28 cellular contexts compared by ENCODE assay signal in genomic region chr7:134030460-134030865, GRCh38.
"Had no signal": no experiment of that assay in that cellular context is flagged by ENCODE, and none has a peak within 500 bp of the region (broad histone marks: within the 10 kb centered on the region; RNA-seq: fewer than 3 reads in every experiment).

No MANE protein-coding gene starts in this region.

- H3K4me3 Mint-ChIP-seq: activated B cell treated with CpG ODN at 0.5 μM for 24 hours; activated CD4-positive, alpha-beta memory T cell treated with anti-CD3 and anti-CD28 coated beads for 36 hours; activated naive CD4-positive, alpha-beta T cell treated with anti-CD3 and anti-CD28 coated beads, Interleukin-2, amount 10 ng/mL, durations not matched to agents 7 days and 5 days; activated naive CD8-positive, alpha-beta T cell; activated naive CD8-positive, alpha-beta T cell treated with anti-CD3 and anti-CD28 coated beads, Interleukin-2, amount 50 U/mL, for 24 hours; T-helper 1 cell treated with Interleukin-12 subunit alpha and Interleukin-12 subunit beta and Interleukin-4 antibody, amounts not matched to agents 30 μg/mL and 1 μg/mL, for 36 hours had no signal

- DNase-seq: activated B cell treated with CpG ODN at 0.5 μM for 24 hours; activated CD4-positive, alpha-beta memory T cell treated with anti-CD3 and anti-CD28 coated beads for 36 hours; activated CD4-positive, alpha-beta T cell treated with anti-CD3 and anti-CD28 coated beads for 4 hours; activated CD4-positive, alpha-beta T cell treated with anti-CD3 and anti-CD28 coated beads, Interleukin-2, amount 50 U/mL, for 1 hour; activated CD4-positive, CD25-positive, alpha-beta regulatory T cell treated with anti-CD3 and anti-CD28 coated beads, Interleukin-2, amount 50 U/mL, for 72 hours; activated CD8-positive, alpha-beta memory T cell treated with anti-CD3 and anti-CD28 coated beads, Interleukin-2, amount 50 U/mL, for 4 hours; activated effector memory CD4-positive, alpha-beta T cell treated with Interleukin-2 at 50 U/mL for 16 hours; activated naive CD4-positive, alpha-beta T cell treated with anti-CD3 and anti-CD28 coated beads, Interleukin-2, amount 10 ng/mL, durations not matched to agents 7 days and 5 days; activated naive CD8-positive, alpha-beta T cell treated with anti-CD3 and anti-CD28 coated beads, Interleukin-2, amount 50 U/mL, for 24 hours; activated T-cell treated with anti-CD3 and anti-CD28 coated beads, Interleukin-2, amount 50 U/mL, for 48 hours; anterior cingulate cortex; brain microvascular endothelial cell; NCI-H1092 treated with DMSO at 0.1 percent for 48 hours; NCI-H1417; NCI-H146; NCI-H187; NCI-H2081; NCI-H345; NCI-H524 treated with DMSO at 0.1 percent for 48 hours; SHP77; SJCRH30; SK-N-SH had no signal

- H3K9me3 ChIP-seq: SJCRH30, SK-N-SH had no signal

- H3K27me3 Mint-ChIP-seq: activated B cell treated with CpG ODN at 0.5 μM for 24 hours; activated CD4-positive, alpha-beta memory T cell treated with anti-CD3 and anti-CD28 coated beads for 36 hours; activated naive CD4-positive, alpha-beta T cell treated with anti-CD3 and anti-CD28 coated beads, Interleukin-2, amount 10 ng/mL, durations not matched to agents 7 days and 5 days; activated naive CD8-positive, alpha-beta T cell; activated naive CD8-positive, alpha-beta T cell treated with anti-CD3 and anti-CD28 coated beads, Interleukin-2, amount 50 U/mL, for 24 hours had no signal

- H3K27ac ChIP-seq: brain microvascular endothelial cell, cardiac muscle cell, KMS-11, SJCRH30, VCaP had no signal

- H3K4me3 ChIP-seq: cardiac muscle cell, SJCRH30 had no signal

- ATAC-seq: activated naive CD8-positive, alpha-beta T cell treated with anti-CD3 and anti-CD28 coated beads, Interleukin-2, amount 50 U/mL, for 24 hours; Panc1 had no signal

- H3K27ac Mint-ChIP-seq: activated B cell treated with CpG ODN at 0.5 μM for 24 hours; activated CD4-positive, alpha-beta memory T cell treated with anti-CD3 and anti-CD28 coated beads for 36 hours; activated naive CD4-positive, alpha-beta T cell treated with anti-CD3 and anti-CD28 coated beads, Interleukin-2, amount 10 ng/mL, durations not matched to agents 7 days and 5 days; activated naive CD8-positive, alpha-beta T cell; activated naive CD8-positive, alpha-beta T cell treated with anti-CD3 and anti-CD28 coated beads, Interleukin-2, amount 50 U/mL, for 24 hours; T-helper 1 cell treated with Interleukin-12 subunit alpha and Interleukin-12 subunit beta and Interleukin-4 antibody, amounts not matched to agents 30 μg/mL and 1 μg/mL, for 36 hours had no signal

- H3K36me3 Mint-ChIP-seq: activated naive CD4-positive, alpha-beta T cell treated with anti-CD3 and anti-CD28 coated beads, Interleukin-2, amount 10 ng/mL, durations not matched to agents 7 days and 5 days had no signal

- H3K4me1 Mint-ChIP-seq: activated B cell treated with CpG ODN at 0.5 μM for 24 hours; activated naive CD4-positive, alpha-beta T cell treated with anti-CD3 and anti-CD28 coated beads, Interleukin-2, amount 10 ng/mL, durations not matched to agents 7 days and 5 days had no signal

- H3K9me3 Mint-ChIP-seq: activated B cell treated with CpG ODN at 0.5 μM for 24 hours; activated CD4-positive, alpha-beta memory T cell treated with anti-CD3 and anti-CD28 coated beads for 36 hours; activated naive CD4-positive, alpha-beta T cell treated with anti-CD3 and anti-CD28 coated beads, Interleukin-2, amount 10 ng/mL, durations not matched to agents 7 days and 5 days; T-helper 1 cell treated with Interleukin-12 subunit alpha and Interleukin-12 subunit beta and Interleukin-4 antibody, amounts not matched to agents 30 μg/mL and 1 μg/mL, for 36 hours had no signal

- H3K27me3 ChIP-seq: brain microvascular endothelial cell, cardiac muscle cell, SJCRH30 had no signal

- H3K9ac ChIP-seq: KMS-11, SK-N-SH had no signal

- H3K36me3 ChIP-seq: brain microvascular endothelial cell, cardiac muscle cell, SJCRH30 had no signal
